8 cellular contexts compared by ENCODE assay signal in genomic region chr10:37125921-37126320, GRCh38. TPM values are rescaled to one million over a fixed set of nuclear protein-coding genes. Genes with fewer than 3 reads are reported as not detected.
"Had no signal": no experiment of that assay in that cellular context is flagged by ENCODE, and none has a peak within 500 bp of the region (broad histone marks: within the 10 kb centered on the region; RNA-seq: fewer than 3 reads in every experiment).

No MANE protein-coding gene starts in this region.

- DNase-seq: IMR-90, KBM-7 had no signal

- H3K27ac Mint-ChIP-seq: IgD-negative memory B cell had no signal

- H3K36me3 Mint-ChIP-seq: IgD-negative memory B cell had no signal

- ATAC-seq: HepG2, K562 had no signal

- H3K4me3 Mint-ChIP-seq: IgD-negative memory B cell had no signal

- H3K4me3 ChIP-seq: K562 had no signal

- H3K27ac ChIP-seq: HL-60 had no signal

- H3K4me1 Mint-ChIP-seq: IgD-negative memory B cell had no signal

RNA-seq across cellular contexts. Expression of gene ANKRD30A, which starts 0.5 kb away (rescaled TPM):
- total RNA-seq: HepG2, HT-29, HT1080, IMR-90 had no signal
- polyA plus RNA-seq: HepG2, IgD-negative memory B cell, IMR-90 had no signal
